ENCODE assay signal across 19 cellular contexts in the genomic region with DNA sequence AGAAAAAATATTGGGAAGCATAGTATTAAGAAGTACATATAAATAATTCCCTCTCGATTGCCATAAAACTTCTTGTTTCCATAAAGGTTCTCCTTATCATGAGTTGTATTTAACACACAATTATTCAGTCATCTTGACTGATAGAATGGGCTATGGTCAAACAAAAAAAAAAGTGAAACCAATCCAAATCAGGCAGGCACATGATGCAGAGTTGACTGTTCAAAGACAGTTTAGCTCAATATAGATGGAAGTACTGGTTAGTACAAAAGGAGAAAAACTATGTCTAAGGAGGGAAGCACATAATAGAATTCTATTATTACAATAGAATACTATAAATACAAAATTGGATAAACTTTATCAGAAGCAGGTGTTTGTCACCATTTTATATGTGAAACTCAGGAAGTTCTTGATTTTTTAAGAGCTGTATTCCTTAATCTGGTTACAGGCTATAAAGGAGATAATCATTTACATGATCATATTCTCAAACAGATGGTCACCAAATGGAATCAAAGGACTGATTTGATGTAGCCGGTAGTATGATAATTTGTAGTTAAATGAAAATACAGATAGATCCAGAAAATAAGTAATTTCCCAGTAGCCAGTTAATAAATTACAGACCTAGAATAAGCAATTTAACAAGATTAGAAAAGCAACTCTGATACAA. TPM values are rescaled to one million over a fixed set of nuclear protein-coding genes. Genes with fewer than 3 reads are reported as not detected.
A peak's percentile ranks its signal among the peaks of the same experiment; 100 is the strongest.
DNase-seq lines count a peak whose midpoint lies in the region; ATAC-seq, FAIRE-seq and TF ChIP-seq lines count a peak whose summit lies in the region.
"Had no signal": no experiment of that assay in that cellular context is flagged by ENCODE, and none has a peak within 500 bp of the region (broad histone marks: within the 10 kb centered on the region; RNA-seq: fewer than 3 reads in every experiment).

No MANE protein-coding gene starts in this region.

- no peaks in the 10 kb centered on the region for H3K4me1 Mint-ChIP-seq in activated CD8-positive, alpha-beta memory T cell treated with anti-CD3 and anti-CD28 coated beads, Interleukin-2, amount 10 ng/mL, durations not matched to agents 7 days and 5 days

- H3K27me3 Mint-ChIP-seq in activated CD8-positive, alpha-beta memory T cell treated with anti-CD3 and anti-CD28 coated beads, Interleukin-2, amount 10 ng/mL, durations not matched to agents 7 days and 5 days = no peaks in the 10 kb centered on the region
- H3K27me3 Mint-ChIP-seq: CD4-positive, alpha-beta T cell had no signal

- CTCF ChIA-PET in activated CD8-positive, alpha-beta memory T cell treated with anti-CD3 and anti-CD28 coated beads, Interleukin-2, amount 10 ng/mL, durations not matched to agents 7 days and 5 days (lab: Charles Lee) = no interaction called here

- no peaks in the 10 kb centered on the region for H3K36me3 Mint-ChIP-seq in activated CD8-positive, alpha-beta memory T cell treated with anti-CD3 and anti-CD28 coated beads, Interleukin-2, amount 10 ng/mL, durations not matched to agents 7 days and 5 days

- no peak for TF ChIP-seq POLR2A in GM18505 (IDR thresholded peaks at IDR 0.05; ENCODE audit: borderline replicate concordance, extremely low read depth, insufficient read depth, insufficient read length)

- ATAC-seq in GM18505 (IDR thresholded peaks at IDR 0.05; ENCODE audit: unreplicated experiment) (peak; percentile 51), GM21717 (IDR thresholded peaks at IDR 0.05; ENCODE audit: unreplicated experiment) (peak; percentile 62)
- ATAC-seq in activated CD8-positive, alpha-beta memory T cell treated with anti-CD3 and anti-CD28 coated beads, Interleukin-2, amount 10 ng/mL, durations not matched to agents 7 days and 5 days = no peak

- no peaks in the 10 kb centered on the region for H3K9me3 Mint-ChIP-seq in activated CD8-positive, alpha-beta memory T cell treated with anti-CD3 and anti-CD28 coated beads, Interleukin-2, amount 10 ng/mL, durations not matched to agents 7 days and 5 days (ENCODE audit: low read depth)
- H3K9me3 Mint-ChIP-seq: CD4-positive, alpha-beta T cell; T-helper 1 cell treated with Interleukin-12 subunit alpha and Interleukin-12 subunit beta and Interleukin-4 antibody, amounts not matched to agents 30 μg/mL and 1 μg/mL, for 36 hours had no signal

- DNase-seq in NCI-H524 treated with DMSO at 0.1 percent for 48 hours (lab: John Stamatoyannopoulos, UW) = peak; percentile 23
- no peak for DNase-seq in stimulated activated CD8-positive, alpha-beta memory T cell treated with anti-CD3 and anti-CD28 coated beads, Interleukin-4, amount 100 ng/mL, for 48 hours
- no peak for DNase-seq in activated CD4-positive, CD25-positive, alpha-beta regulatory T cell treated with anti-CD3 and anti-CD28 coated beads, Interleukin-2, amount 50 U/mL, for 72 hours
- no peak for DNase-seq in activated CD8-positive, alpha-beta memory T cell treated with anti-CD3 and anti-CD28 coated beads, Interleukin-2, amount 10 ng/mL, durations not matched to agents 7 days and 5 days
- DNase-seq: BE2C; CD4-positive, alpha-beta T cell; GM23248; HCEC 1CT; KG1; NCI-H1048; NCI-H1436 treated with DMSO at 0.1 percent for 48 hours; NCI-H2029 treated with DMSO at 0.1 percent for 48 hours; NCI-H2171 treated with DMSO at 0.1 percent for 48 hours; NCI-H446 treated with DMSO at 0.1 percent for 48 hours; SHP77 had no signal

- no peak overlapping the region for H3K27ac Mint-ChIP-seq in activated CD8-positive, alpha-beta memory T cell treated with anti-CD3 and anti-CD28 coated beads, Interleukin-2, amount 10 ng/mL, durations not matched to agents 7 days and 5 days
- H3K27ac Mint-ChIP-seq: CD4-positive, alpha-beta T cell; T-helper 1 cell treated with Interleukin-12 subunit alpha and Interleukin-12 subunit beta and Interleukin-4 antibody, amounts not matched to agents 30 μg/mL and 1 μg/mL, for 36 hours had no signal

- peak; percentile 36 for FAIRE-seq in islet of Langerhans (lab: Jason Lieb, UNC)

- no peak overlapping the region for H3K4me3 Mint-ChIP-seq in activated CD8-positive, alpha-beta memory T cell treated with anti-CD3 and anti-CD28 coated beads, Interleukin-2, amount 10 ng/mL, durations not matched to agents 7 days and 5 days
- H3K4me3 Mint-ChIP-seq: CD4-positive, alpha-beta T cell; T-helper 1 cell treated with Interleukin-12 subunit alpha and Interleukin-12 subunit beta and Interleukin-4 antibody, amounts not matched to agents 30 μg/mL and 1 μg/mL, for 36 hours had no signal

RNA-seq across cellular contexts. Expression of a gene that starts 18.2 kb away (rescaled TPM):
- total RNA-seq in activated CD8-positive, alpha-beta memory T cell treated with anti-CD3 and anti-CD28 coated beads, Interleukin-2, amount 10 ng/mL, durations not matched to agents 7 days and 5 days = under 1 TPM; 0.19 to 0.44 TPM
